Comparison of ENCODE assay signal across 1 cellular context in genomic region chr16:12612598-12613101, GRCh38.
TF ChIP-seq lines count a peak whose summit lies in the region.

No MANE protein-coding gene starts in this region.

TF ChIP-seq in K562, 482 proteins besides CTCF, POLR2A, EP300 and RAD21 (continued from another document and continues in another):
- TF ChIP-seq UBTF (IDR thresholded peaks at IDR 0.05; ENCODE audit: borderline replicate concordance in 1 of 2, low read depth in 2 of 2, low read length in 2 of 2) (no peak), MED1 (CRISPR knock-in tag; IDR thresholded peaks at IDR 0.05; ENCODE audit: borderline replicate concordance) (no peak), ZNF354B (CRISPR knock-in tag; IDR thresholded peaks at IDR 0.05) (no peak), BMI1 (IDR thresholded peaks at IDR 0.05; ENCODE audit: low read length) (no peak), SAFB (IDR thresholded peaks at IDR 0.05; ENCODE audit: borderline replicate concordance, low read depth, low read length) (no peak), PHTF2 (CRISPR knock-in tag; IDR thresholded peaks at IDR 0.05) (no peak), ATF2 (CRISPR knock-in tag; IDR thresholded peaks at IDR 0.05) (no peak), SIN3A (IDR thresholded peaks at IDR 0.05; ENCODE audit: borderline replicate concordance in 2 of 2, control insufficient read depth in 1 of 2, low read depth in 2 of 2, low read length in 2 of 2) (no peak), DIDO1 (tag; IDR thresholded peaks at IDR 0.05; ENCODE audit: low read depth) (no peak), MBD2 (IDR thresholded peaks at IDR 0.05; ENCODE audit: borderline replicate concordance, low read depth) (no peak), TFAP4 (CRISPR knock-in tag; IDR thresholded peaks at IDR 0.05; ENCODE audit: borderline replicate concordance) (0 out of 2 replicates have a peak, but pooled peaks have one; percentile 17), ZNF586 (CRISPR knock-in tag; conservative IDR thresholded peaks at IDR 0.05) (no peak), KLF6 (CRISPR knock-in tag; IDR thresholded peaks at IDR 0.05; ENCODE audit: borderline replicate concordance) (no peak), MCM7 (IDR thresholded peaks at IDR 0.05) (no peak), HNRNPH1 (optimal IDR thresholded peaks at IDR 0.05; ENCODE audit: low read depth, low read length) (no peak), CREBBP (IDR thresholded peaks at IDR 0.05; ENCODE audit: low read depth, low read length) (no peak), ZNF408 (CRISPR knock-in tag; IDR thresholded peaks at IDR 0.05; ENCODE audit: low read depth) (no peak), BHLHE40 (IDR thresholded peaks at IDR 0.05; ENCODE audit: low read length) (no peak), MCM5 (IDR thresholded peaks at IDR 0.05; ENCODE audit: low read depth) (no peak), HINFP (tag; conservative IDR thresholded peaks at IDR 0.05; ENCODE audit: low read depth) (no peak), ZNF263 (CRISPR knock-in tag; IDR thresholded peaks at IDR 0.05; ENCODE audit: borderline replicate concordance) (no peak), HSF4 (CRISPR knock-in tag; IDR thresholded peaks at IDR 0.05; ENCODE audit: borderline replicate concordance) (no peak), BRF2 (IDR thresholded peaks at IDR 0.05; ENCODE audit: borderline replicate concordance, insufficient read depth, insufficient read length) (no peak), ETV1 (tag; conservative IDR thresholded peaks at IDR 0.05; ENCODE audit: low read depth) (no peak), ZNF395 (CRISPR knock-in tag; IDR thresholded peaks at IDR 0.05) (no peak), MLX (CRISPR knock-in tag; conservative IDR thresholded peaks at IDR 0.05) (no peak), TEAD2 (tag; IDR thresholded peaks at IDR 0.05) (no peak), ZFP91 (CRISPR knock-in tag; IDR thresholded peaks at IDR 0.05) (no peak), POLR3A (IDR thresholded peaks at IDR 0.05; ENCODE audit: borderline replicate concordance, extremely low read depth, insufficient read depth, insufficient read length) (no peak), KDM1A (IDR thresholded peaks at IDR 0.05) (peak in 1 of 2 experiments; percentile 58; a peak in 1 of 4 replicates), ZFX (CRISPR knock-in tag; IDR thresholded peaks at IDR 0.05) (no peak), GTF3C2 (IDR thresholded peaks at IDR 0.05; ENCODE audit: borderline replicate concordance, extremely low read depth, insufficient read length) (no peak), HDAC2 (IDR thresholded peaks at IDR 0.05) (no peak), RB1 (IDR thresholded peaks at IDR 0.05; ENCODE audit: low read depth) (no peak), LCOR (CRISPR knock-in tag; IDR thresholded peaks at IDR 0.05) (no peak), CTCFL (IDR thresholded peaks at IDR 0.05; ENCODE audit: borderline replicate concordance, insufficient read depth, low read depth, low read length, poor library complexity, severe bottlenecking) (no peak), SMARCB1 (IDR thresholded peaks at IDR 0.05; ENCODE audit: insufficient read length, low read depth) (no peak), CHD4 (IDR thresholded peaks at IDR 0.05; ENCODE audit: insufficient read depth, insufficient replicate concordance, low read depth, low read length, poor library complexity, severe bottlenecking) (no peak), ZNF121 (CRISPR knock-in tag; conservative IDR thresholded peaks at IDR 0.05) (no peak), FUS (optimal IDR thresholded peaks at IDR 0.05; ENCODE audit: low read depth, low read length) (no peak), ASH1L (IDR thresholded peaks at IDR 0.05; ENCODE audit: borderline replicate concordance, low read depth, partially characterized antibody) (no peak), KLF10 (CRISPR knock-in tag; IDR thresholded peaks at IDR 0.05) (no peak), ZNF780A (CRISPR knock-in tag; IDR thresholded peaks at IDR 0.05) (no peak), NFIX (CRISPR knock-in tag; IDR thresholded peaks at IDR 0.05; ENCODE audit: low read depth) (no peak), ZNF197 (CRISPR knock-in tag; IDR thresholded peaks at IDR 0.05; ENCODE audit: low read depth) (no peak), ILF3 (IDR thresholded peaks at IDR 0.05; ENCODE audit: borderline replicate concordance) (no peak), ZBTB49 (CRISPR knock-in tag; IDR thresholded peaks at IDR 0.05; ENCODE audit: borderline replicate concordance) (no peak)
